16 cellular contexts compared by ENCODE assay signal in the genomic region with DNA sequence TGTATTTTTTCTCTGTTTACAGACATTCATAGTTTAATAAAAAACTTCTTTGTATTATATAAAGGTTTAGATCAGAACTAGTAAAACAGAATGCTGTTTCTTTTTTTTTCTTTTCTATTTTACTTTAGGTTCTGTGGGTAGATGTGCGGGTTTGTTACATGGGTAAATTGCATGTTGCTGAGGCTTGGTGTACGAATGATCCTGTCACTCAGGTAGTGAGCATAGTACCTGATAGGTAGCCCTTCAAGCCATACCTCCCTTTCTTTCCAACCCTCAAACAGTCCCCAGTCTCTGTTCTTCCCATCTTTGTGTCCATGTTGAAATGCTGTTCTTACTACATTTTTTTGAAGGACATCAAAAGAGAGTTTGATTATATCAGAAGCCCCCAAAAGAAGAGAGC. TPM values are rescaled to one million over a fixed set of nuclear protein-coding genes. Genes with fewer than 3 reads are reported as not detected.
A peak's percentile ranks its signal among the peaks of the same experiment; 100 is the strongest.
DNase-seq lines count a peak whose midpoint lies in the region; ATAC-seq and TF ChIP-seq lines count a peak whose summit lies in the region.
"Had no signal": no experiment of that assay in that cellular context is flagged by ENCODE, and none has a peak within 500 bp of the region (broad histone marks: within the 10 kb centered on the region; RNA-seq: fewer than 3 reads in every experiment).

No MANE protein-coding gene starts in this region.

- WGBS in spleen, 5 donors, result 78 to 86% (median 81%) methylated on average over 2 of the region's 2 CpGs

- TF ChIP-seq CTCF in GM23338 (conservative IDR thresholded peaks at IDR 0.05; ENCODE audit: low read depth in 2 of 2) (no peak), chondrocyte (IDR thresholded peaks at IDR 0.05) (no peak), spleen (IDR thresholded peaks at IDR 0.05 in 8 of 11, conservative IDR thresholded peaks at IDR 0.05 in 3 of 11) (no peak)

- H3K4me3 Mint-ChIP-seq in activated CD8-positive, alpha-beta memory T cell treated with anti-CD3 and anti-CD28 coated beads, Interleukin-2, amount 10 ng/mL, durations not matched to agents 7 days and 5 days, result no peak overlapping the region
- H3K4me3 Mint-ChIP-seq in GM23338, result no peak overlapping the region
- H3K4me3 Mint-ChIP-seq in chondrocyte (ENCODE audit: unreplicated experiment), result no peak overlapping the region

- peaks cover 39% of the 10 kb centered on the region for H3K36me3 Mint-ChIP-seq in activated CD8-positive, alpha-beta memory T cell treated with anti-CD3 and anti-CD28 coated beads, Interleukin-2, amount 10 ng/mL, durations not matched to agents 7 days and 5 days
- H3K36me3 Mint-ChIP-seq in GM23338 (ENCODE audit: low read depth), result peaks cover 31% of the 10 kb centered on the region; the same call in 2 of the 3 replicates
- peaks cover 7% of the 10 kb centered on the region for H3K36me3 Mint-ChIP-seq in chondrocyte (ENCODE audit: low read depth)

- peaks cover 5% of the 10 kb centered on the region for H3F3A ChIP-seq in GM23338 (replicated peaks; ENCODE audit: low read depth)

- peaks cover 24% of the 10 kb centered on the region for H3K4me1 Mint-ChIP-seq in activated CD8-positive, alpha-beta memory T cell treated with anti-CD3 and anti-CD28 coated beads, Interleukin-2, amount 10 ng/mL, durations not matched to agents 7 days and 5 days
- H3K4me1 Mint-ChIP-seq in GM23338 (peaks cover 16% of the 10 kb centered on the region; the same call in 2 of the 3 replicates), chondrocyte (ENCODE audit: low read depth) (peaks cover 11% of the 10 kb centered on the region)

- H3K36me3 ChIP-seq in GM23338 (ENCODE audit: insufficient read depth), result peaks cover 10% of the 10 kb centered on the region; the same call in 1 of the 2 replicates
- H3K36me3 ChIP-seq in spleen, result peaks cover 0 to 49% (median 27%) of the 10 kb centered on the region in 6 donors
- H3K36me3 ChIP-seq: uterus had no signal

- H3K27ac Mint-ChIP-seq in activated CD8-positive, alpha-beta memory T cell treated with anti-CD3 and anti-CD28 coated beads, Interleukin-2, amount 10 ng/mL, durations not matched to agents 7 days and 5 days, result peak overlapping the region; percentile 73
- H3K27ac Mint-ChIP-seq in GM23338 (no peak overlapping the region), chondrocyte (ENCODE audit: unreplicated experiment) (peak overlapping the region; percentile 13)

- no peaks in the 10 kb centered on the region for H3K27me3 Mint-ChIP-seq in activated CD8-positive, alpha-beta memory T cell treated with anti-CD3 and anti-CD28 coated beads, Interleukin-2, amount 10 ng/mL, durations not matched to agents 7 days and 5 days
- H3K27me3 Mint-ChIP-seq in GM23338 (ENCODE audit: insufficient read depth, low read depth, poor library complexity) (no peaks in the 10 kb centered on the region), chondrocyte (ENCODE audit: low read depth) (no peaks in the 10 kb centered on the region)

- H2AFZ ChIP-seq in GM23338, result no peak overlapping the region
- H2AFZ ChIP-seq: GM23248 had no signal

- H3K27ac ChIP-seq in GM23338 (ENCODE audit: low read depth) (peak overlapping the region; percentile 17; the same call in 1 of the 2 replicates), spleen (peak overlapping the region; percentile 94 to 99 (median 98))
- H3K27ac ChIP-seq: foreskin keratinocyte, uterus had no signal

- no peaks in the 10 kb centered on the region for H3K27me3 ChIP-seq in GM23338 (ENCODE audit: insufficient read depth)
- no peaks in the 10 kb centered on the region for H3K27me3 ChIP-seq in spleen (replicated peaks in 1 of 7)
- H3K27me3 ChIP-seq: foreskin keratinocyte, uterus had no signal

- no peaks in the 10 kb centered on the region for H3K9me3 Mint-ChIP-seq in activated CD8-positive, alpha-beta memory T cell treated with anti-CD3 and anti-CD28 coated beads, Interleukin-2, amount 10 ng/mL, durations not matched to agents 7 days and 5 days (ENCODE audit: low read depth)
- H3K9me3 Mint-ChIP-seq in GM23338 (no peaks in the 10 kb centered on the region), chondrocyte (ENCODE audit: low read depth) (no peaks in the 10 kb centered on the region)

- H4K20me1 ChIP-seq in GM23338 (replicated peaks; ENCODE audit: insufficient read depth), result peaks cover 12% of the 10 kb centered on the region

- H3K4me3 ChIP-seq in GM23338 (no peak overlapping the region), spleen (peak overlapping the region in 5 of 8 donors; percentile 75 to 91 (median 87))
- H3K4me3 ChIP-seq: uterus had no signal

- no peaks in the 10 kb centered on the region for H3K9me3 ChIP-seq in spleen
- H3K9me3 ChIP-seq: uterus had no signal

- H3K4me2 ChIP-seq in GM23338, result no peak overlapping the region

- CTCF ChIA-PET in activated CD8-positive, alpha-beta memory T cell treated with anti-CD3 and anti-CD28 coated beads, Interleukin-2, amount 10 ng/mL, durations not matched to agents 7 days and 5 days (lab: Charles Lee), result no interaction called here

- intact Hi-C loops in spleen (cut with DNase I; ENCODE audit: low total_unique reads), result loop anchor here (10.0 kb wide), 1 partner anchor 61 kb away; no protein-coding TSS in a partner anchor

- H3K4me1 ChIP-seq in GM23338 (ENCODE audit: insufficient read depth) (peaks cover 16% of the 10 kb centered on the region), spleen (peaks cover 15 to 87% (median 57%) of the 10 kb centered on the region in 6 donors)
- H3K4me1 ChIP-seq: foreskin keratinocyte had no signal

- no peak for DNase-seq in activated CD8-positive, alpha-beta memory T cell treated with anti-CD3 and anti-CD28 coated beads, Interleukin-2, amount 10 ng/mL, durations not matched to agents 7 days and 5 days
- no peak for DNase-seq in activated CD8-positive, alpha-beta memory T cell treated with anti-CD3 and anti-CD28 coated beads, Interleukin-2, amount 50 U/mL, for 4 hours
- DNase-seq in GM23338 (ENCODE audit: low spot score), result no peak
- DNase-seq in chondrocyte (ENCODE audit: low spot score), result no peak
- no peak for DNase-seq in spleen
- DNase-seq in stimulated activated CD4-positive, alpha-beta T cell treated with anti-CD3 and anti-CD28 coated beads, Interleukin-2, amount 100 ng/mL, for 24 hours, result no peak
- no peak for DNase-seq in NCI-H510A treated with DMSO at 0.1 percent for 48 hours (lab: John Stamatoyannopoulos, UW)
- no peak for DNase-seq in hippocampal formation (lab: John Stamatoyannopoulos, UW)
- DNase-seq: activated CD4-positive, CD25-positive, alpha-beta regulatory T cell treated with anti-CD3 and anti-CD28 coated beads, Interleukin-2, amount 50 U/mL, for 72 hours; COR-L47; foreskin keratinocyte; GM23248; KG1; left colon; NCI-H1417 treated with DMSO at 0.1 percent for 48 hours; uterus had no signal

- peaks cover 54% of the 10 kb centered on the region for H3K79me2 ChIP-seq in GM23338 (replicated peaks; ENCODE audit: insufficient read depth)

- TF ChIP-seq POLR2A in spleen (IDR thresholded peaks at IDR 0.05), result no peak

- no peak for ATAC-seq in activated CD8-positive, alpha-beta memory T cell treated with anti-CD3 and anti-CD28 coated beads, Interleukin-2, amount 10 ng/mL, durations not matched to agents 7 days and 5 days
- ATAC-seq in GM23338, result no peak
- ATAC-seq: foreskin keratinocyte, left colon had no signal

- no peaks in the 10 kb centered on the region for H3K9me2 ChIP-seq in GM23338 (ENCODE audit: insufficient read depth)

TF ChIP-seq in GM23338, 12 proteins besides CTCF, POLR2A, EP300 and RAD21 (continues in another document):
- no peak for TF ChIP-seq JUNB (IDR thresholded peaks at IDR 0.05; ENCODE audit: unreplicated experiment)
- TF ChIP-seq ZNF114 (CRISPR knock-in tag; IDR thresholded peaks at IDR 0.05), result no peak
- no peak for TF ChIP-seq NANOG (IDR thresholded peaks at IDR 0.05; ENCODE audit: borderline replicate concordance)

RNA-seq across cellular contexts. Expression of a gene that starts 3.2 kb away (rescaled TPM):
- 100 to 1,000 TPM in 1 of 2 experiments, 10 to 100 TPM in 1; 84.3 to 113 TPM for total RNA-seq in activated CD8-positive, alpha-beta memory T cell treated with anti-CD3 and anti-CD28 coated beads, Interleukin-2, amount 10 ng/mL, durations not matched to agents 7 days and 5 days
- 44.2 and 59.3 TPM in 2 replicates for total RNA-seq in GM23338 (2014; rRNA removed; shearing (Covaris generic))
- 23.2 and 27.6 TPM in 2 replicates for polyA plus RNA-seq in GM23338 (2016; fragmentation: Nextera tagmentation; extraction: Ambion mirVana)
- 57.0 to 89.5 TPM (median 59.5 TPM) in 3 replicates for total RNA-seq in chondrocyte
- total RNA-seq in spleen, result 100 to 1,000 TPM; 186 to 408 (median 235) TPM
- polyA plus RNA-seq in spleen, result 10 to 100 TPM; 33.1 to 54.3 (median 37.6) TPM

RNA-seq across cellular contexts. Expression of a gene that starts 3.6 kb away (rescaled TPM):
- 10 to 100 TPM; 30.2 to 38.7 TPM for total RNA-seq in activated CD8-positive, alpha-beta memory T cell treated with anti-CD3 and anti-CD28 coated beads, Interleukin-2, amount 10 ng/mL, durations not matched to agents 7 days and 5 days
- total RNA-seq in GM23338 (2014; rRNA removed; shearing (Covaris generic)), result 23.5 and 25.1 TPM in 2 replicates
- polyA plus RNA-seq in GM23338 (2016; fragmentation: Nextera tagmentation; extraction: Ambion mirVana) (11.8 and 24.2 TPM in 2 replicates), spleen (1 to 10 TPM; 4.5 to 4.9 (median 4.5) TPM)
- total RNA-seq in chondrocyte (9.7 to 15.3 TPM (median 9.8 TPM) in 3 replicates), spleen (10 to 100 TPM; 24.2 to 40.8 (median 29.6) TPM)
